1 cellular context compared by ENCODE assay signal in the genomic region with DNA sequence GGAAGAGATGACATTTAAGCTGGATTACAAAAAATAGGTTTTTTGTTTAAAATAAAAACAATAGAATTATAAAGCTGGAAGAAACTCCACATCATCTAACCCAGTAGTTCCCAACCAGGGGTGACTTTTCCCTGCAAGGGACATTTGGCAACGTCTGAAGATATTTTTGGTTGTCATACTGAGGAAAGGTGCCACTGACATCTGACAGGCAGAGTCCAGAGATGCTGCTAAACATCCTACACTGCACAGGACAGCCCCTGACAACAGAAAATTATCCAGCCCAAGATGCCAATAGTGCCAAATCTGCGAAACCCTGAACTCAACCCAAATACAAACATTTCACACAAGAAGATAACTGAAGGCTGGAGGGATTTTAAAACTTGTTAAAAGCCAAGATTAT.
TF ChIP-seq lines count a peak whose summit lies in the region.

No MANE protein-coding gene starts in this region.

TF ChIP-seq in A549, 52 proteins besides CTCF, POLR2A, EP300 and RAD21 (continued from another document):
- TF ChIP-seq, protein P1, sequence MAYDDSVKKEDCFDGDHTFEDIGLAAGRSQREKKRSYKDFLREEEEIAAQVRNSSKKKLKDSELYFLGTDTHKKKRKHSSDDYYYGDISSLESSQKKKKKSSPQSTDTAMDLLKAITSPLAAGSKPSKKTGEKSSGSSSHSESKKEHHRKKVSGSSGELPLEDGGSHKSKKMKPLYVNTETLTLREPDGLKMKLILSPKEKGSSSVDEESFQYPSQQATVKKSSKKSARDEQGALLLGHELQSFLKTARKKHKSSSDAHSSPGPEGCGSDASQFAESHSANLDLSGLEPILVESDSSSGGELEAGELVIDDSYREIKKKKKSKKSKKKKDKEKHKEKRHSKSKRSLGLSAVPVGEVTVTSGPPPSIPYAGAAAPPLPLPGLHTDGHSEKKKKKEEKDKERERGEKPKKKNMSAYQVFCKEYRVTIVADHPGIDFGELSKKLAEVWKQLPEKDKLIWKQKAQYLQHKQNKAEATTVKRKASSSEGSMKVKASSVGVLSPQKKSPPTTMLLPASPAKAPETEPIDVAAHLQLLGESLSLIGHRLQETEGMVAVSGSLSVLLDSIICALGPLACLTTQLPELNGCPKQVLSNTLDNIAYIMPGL (CRISPR knock-in tag; IDR thresholded peaks at IDR 0.05; ENCODE audit: borderline replicate concordance) = no peak
- TF ChIP-seq NPAS2 (CRISPR knock-in tag; IDR thresholded peaks at IDR 0.05; ENCODE audit: borderline replicate concordance) = no peak
- no peak for TF ChIP-seq FOSL2 (IDR thresholded peaks at IDR 0.05)
- no peak for TF ChIP-seq FOSL2 (CRISPR knock-in tag; IDR thresholded peaks at IDR 0.05)
- no peak for TF ChIP-seq MYC (IDR thresholded peaks at IDR 0.05; ENCODE audit: borderline replicate concordance, low read length)
- TF ChIP-seq, protein P2, sequence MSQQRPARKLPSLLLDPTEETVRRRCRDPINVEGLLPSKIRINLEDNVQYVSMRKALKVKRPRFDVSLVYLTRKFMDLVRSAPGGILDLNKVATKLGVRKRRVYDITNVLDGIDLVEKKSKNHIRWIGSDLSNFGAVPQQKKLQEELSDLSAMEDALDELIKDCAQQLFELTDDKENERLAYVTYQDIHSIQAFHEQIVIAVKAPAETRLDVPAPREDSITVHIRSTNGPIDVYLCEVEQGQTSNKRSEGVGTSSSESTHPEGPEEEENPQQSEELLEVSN (IDR thresholded peaks at IDR 0.05; ENCODE audit: borderline replicate concordance, low read depth) = no peak
- TF ChIP-seq SMC3 (IDR thresholded peaks at IDR 0.05) = no peak
- no peak for TF ChIP-seq EHF (CRISPR knock-in tag; IDR thresholded peaks at IDR 0.05)
- TF ChIP-seq HOXB5 (CRISPR knock-in tag; IDR thresholded peaks at IDR 0.05) = no peak
- no peak for TF ChIP-seq NR3C1 (IDR thresholded peaks at IDR 0.05)
- no peak for TF ChIP-seq ZNF302 (CRISPR knock-in tag; IDR thresholded peaks at IDR 0.05)
- TF ChIP-seq HDAC2 (IDR thresholded peaks at IDR 0.05) = no peak
